ENCODE assay signal across 9 cellular contexts in genomic region chr19:18233224-18233825, GRCh38. TPM values are rescaled to one million over a fixed set of nuclear protein-coding genes. Genes with fewer than 3 reads are reported as not detected.
A peak's percentile ranks its signal among the peaks of the same experiment; 100 is the strongest.
DNase-seq lines count a peak whose midpoint lies in the region; ATAC-seq, FAIRE-seq and TF ChIP-seq lines count a peak whose summit lies in the region.
"Had no signal": no experiment of that assay in that cellular context is flagged by ENCODE, and none has a peak within 500 bp of the region (broad histone marks: within the 10 kb centered on the region; RNA-seq: fewer than 3 reads in every experiment).

No MANE protein-coding gene starts in this region.

- H3K9ac ChIP-seq in PC-3 (ENCODE audit: low read length) (no peak overlapping the region), kidney (ENCODE audit: low read length in 2 of 2) (no peak overlapping the region)
- H3K9ac ChIP-seq: BLaER1 had no signal

- peak overlapping the region; percentile 51 for H3K27ac Mint-ChIP-seq in activated naive CD8-positive, alpha-beta T cell treated with anti-CD3 and anti-CD28 coated beads for 36 hours
- peak overlapping the region; percentile 65 for H3K27ac Mint-ChIP-seq in type B pancreatic cell

- peak; percentile 9 for DNase-seq in NCI-H345 (lab: John Stamatoyannopoulos, UW)
- DNase-seq in NCI-H345 treated with DMSO at 0.1 percent for 48 hours (lab: John Stamatoyannopoulos, UW; ENCODE audit: unreplicated experiment) = no peak
- DNase-seq in PC-3 = peak; percentile 69
- DNase-seq in activated naive CD8-positive, alpha-beta T cell treated with anti-CD3 and anti-CD28 coated beads for 36 hours = peak; percentile 60
- peak; percentile 4 for DNase-seq in kidney glomerular epithelial cell (lab: John Stamatoyannopoulos, UW)
- peak; percentile 82 for DNase-seq in type B pancreatic cell (ENCODE audit: extremely low spot score, unreplicated experiment)
- no peak for DNase-seq in kidney
- no peak for DNase-seq in NCI-H446 (lab: John Stamatoyannopoulos, UW)

- BruUV-seq in PC-3 (replicated peaks; lab: Mats Ljungman, UMichigan) = no TSS peak

- intact Hi-C loops in PC-3 (cut with micrococcal nuclease) = no loop called here
- intact Hi-C loops in kidney (cut with DNase I) = no loop called here

- H3K4me3 Mint-ChIP-seq in activated naive CD8-positive, alpha-beta T cell treated with anti-CD3 and anti-CD28 coated beads for 36 hours = no peak overlapping the region
- H3K4me3 Mint-ChIP-seq in type B pancreatic cell = no peak overlapping the region

- peaks cover 3% of the 10 kb centered on the region for H3K36me3 Mint-ChIP-seq in activated naive CD8-positive, alpha-beta T cell treated with anti-CD3 and anti-CD28 coated beads for 36 hours
- no peaks in the 10 kb centered on the region for H3K36me3 Mint-ChIP-seq in type B pancreatic cell

- H3F3A ChIP-seq in PC-3 (ENCODE audit: low read length, unreplicated experiment) = no peaks in the 10 kb centered on the region

- H3K79me2 ChIP-seq in PC-3 (ENCODE audit: low read length) = no peaks in the 10 kb centered on the region

- no peaks in the 10 kb centered on the region for H3K9me2 ChIP-seq in PC-3 (replicated peaks; ENCODE audit: low read length)

- peaks cover 72% of the 10 kb centered on the region for H3K27me3 Mint-ChIP-seq in activated naive CD8-positive, alpha-beta T cell treated with anti-CD3 and anti-CD28 coated beads for 36 hours
- peaks cover 56% of the 10 kb centered on the region for H3K27me3 Mint-ChIP-seq in type B pancreatic cell

- H3K36me3 ChIP-seq in PC-3 (ENCODE audit: low read depth, low read length) (no peaks in the 10 kb centered on the region), kidney (ENCODE audit: control insufficient read depth in 1 of 2, insufficient read depth in 2 of 2, low read length in 2 of 2) (no peaks in the 10 kb centered on the region)
- H3K36me3 ChIP-seq: BLaER1 had no signal

- H3K4me1 Mint-ChIP-seq in activated naive CD8-positive, alpha-beta T cell treated with anti-CD3 and anti-CD28 coated beads for 36 hours = peaks cover 14% of the 10 kb centered on the region
- H3K4me1 Mint-ChIP-seq in type B pancreatic cell (ENCODE audit: unreplicated experiment) = no peaks in the 10 kb centered on the region

- peak; percentile 85 for ATAC-seq in PC-3

- no peaks in the 10 kb centered on the region for H4K20me1 ChIP-seq in PC-3 (ENCODE audit: low read length)
- H4K20me1 ChIP-seq: BLaER1 had no signal

- H3K4me3 ChIP-seq in PC-3 (ENCODE audit: low read length) (no peak overlapping the region), kidney (ENCODE audit: low read length in 2 of 2) (no peak overlapping the region)
- H3K4me3 ChIP-seq: BLaER1 had no signal

- peaks cover 6% of the 10 kb centered on the region for H3K9me3 Mint-ChIP-seq in activated naive CD8-positive, alpha-beta T cell treated with anti-CD3 and anti-CD28 coated beads for 36 hours
- H3K9me3 Mint-ChIP-seq in type B pancreatic cell = peaks cover 6% of the 10 kb centered on the region

- no peak overlapping the region for H2AFZ ChIP-seq in PC-3 (ENCODE audit: low read length)

- TF ChIP-seq CTCF in PC-3 (conservative IDR thresholded peaks at IDR 0.05; ENCODE audit: low read depth, low read length) (no peak), type B pancreatic cell (conservative IDR thresholded peaks at IDR 0.05) (peak; percentile 33), kidney (IDR thresholded peaks at IDR 0.05; ENCODE audit: borderline replicate concordance, extremely low read depth, insufficient read depth) (no peak)

- CTCF ChIA-PET in PC-3 (lab: Charles Lee) = interaction anchor here (0.5 kb wide), 1 partner anchor 13 kb away, joined by 3 read pairs; no protein-coding TSS in a partner anchor

- peak overlapping the region; percentile 66 for H3K4me2 ChIP-seq in PC-3 (ENCODE audit: low read length)

- H3K4me1 ChIP-seq in PC-3 (ENCODE audit: insufficient read depth, low read length) = no peaks in the 10 kb centered on the region
- H3K4me1 ChIP-seq in kidney (ENCODE audit: control insufficient read depth in 1 of 2, insufficient read depth in 1 of 2, low read depth in 1 of 2, low read length in 2 of 2) = no peaks in the 10 kb centered on the region

- H3K9me3 ChIP-seq in PC-3 (ENCODE audit: low read length) (no peaks in the 10 kb centered on the region), kidney (ENCODE audit: control insufficient read depth in 1 of 2, low read length in 2 of 2) (peaks cover 0 to 3% of the 10 kb centered on the region in 2 donors)
- H3K9me3 ChIP-seq: BLaER1 had no signal

- FAIRE-seq in kidney (lab: Jason Lieb, UNC) = no peak

- POLR2A ChIA-PET in PC-3 (lab: Charles Lee; ENCODE audit: unreplicated experiment) = interaction anchor here (0.6 kb wide), 1 partner anchor 40 kb away, joined by 4 read pairs; no protein-coding TSS in a partner anchor

- H3K27ac ChIP-seq in PC-3 (ENCODE audit: low read length) (no peak overlapping the region), kidney (ENCODE audit: low read depth in 2 of 2, low read length in 2 of 2) (no peak overlapping the region)
- H3K27ac ChIP-seq: BLaER1 had no signal

- no peaks in the 10 kb centered on the region for H3K27me3 ChIP-seq in PC-3 (ENCODE audit: low read length)
- H3K27me3 ChIP-seq: BLaER1 had no signal

RNA-seq across cellular contexts. Expression of gene PDE4C, which starts 7.1 kb away (rescaled TPM):
- total RNA-seq in PC-3 (2014; rRNA removed) (1.8 TPM in 1 of 2 replicates, not detected in the other), type B pancreatic cell (ENCODE audit: low replicate concordance) (0.33 and 0.89 TPM in 2 replicates), kidney (2.0 TPM)
- not detected for total RNA-seq in activated naive CD8-positive, alpha-beta T cell treated with anti-CD3 and anti-CD28 coated beads for 36 hours
- not detected for polyA plus RNA-seq in kidney (ENCODE audit: insufficient read depth, low read depth, low replicate concordance)

RNA-seq across cellular contexts. Expression of gene RAB3A, which starts 29.5 kb away (rescaled TPM):
- 5.7 and 6.7 TPM in 2 replicates for total RNA-seq in PC-3 (2014; rRNA removed)
- total RNA-seq in activated naive CD8-positive, alpha-beta T cell treated with anti-CD3 and anti-CD28 coated beads for 36 hours = 1 to 10 TPM; 3.2 to 3.9 TPM
- 6.7 and 8.7 TPM in 2 replicates for total RNA-seq in type B pancreatic cell (ENCODE audit: low replicate concordance)
- total RNA-seq in kidney = 5.2 TPM
- 10.5 TPM for polyA plus RNA-seq in kidney (ENCODE audit: insufficient read depth, low read depth, low replicate concordance)

RNA-seq across cellular contexts. Expression of gene MPV17L2, which starts 40.3 kb away (rescaled TPM):
- total RNA-seq in PC-3 (2014; rRNA removed) = 34.2 and 44.7 TPM in 2 replicates
- total RNA-seq in activated naive CD8-positive, alpha-beta T cell treated with anti-CD3 and anti-CD28 coated beads for 36 hours = 10 to 100 TPM; 15.2 to 16.7 TPM
- 10.2 and 11.6 TPM in 2 replicates for total RNA-seq in type B pancreatic cell (ENCODE audit: low replicate concordance)
- 11.5 TPM for total RNA-seq in kidney
- 31.1 TPM for polyA plus RNA-seq in kidney (ENCODE audit: insufficient read depth, low read depth, low replicate concordance)

RNA-seq across cellular contexts. Expression of gene IQCN, which starts 40.9 kb away (rescaled TPM):
- total RNA-seq in PC-3 (2014; rRNA removed) (0.33 and 0.69 TPM in 2 replicates), type B pancreatic cell (ENCODE audit: low replicate concordance) (7.8 and 10.2 TPM in 2 replicates), kidney (6.3 TPM)
- total RNA-seq in activated naive CD8-positive, alpha-beta T cell treated with anti-CD3 and anti-CD28 coated beads for 36 hours = under 1 TPM; 0.29 to 0.32 TPM
- 0.82 TPM for polyA plus RNA-seq in kidney (ENCODE audit: insufficient read depth, low read depth, low replicate concordance)

RNA-seq across cellular contexts. Expression of gene JUND, which starts 48.1 kb away (rescaled TPM):
- total RNA-seq in PC-3 (2014; rRNA removed) = 151 and 157 TPM in 2 replicates
- 100 to 1,000 TPM; 379 to 398 TPM for total RNA-seq in activated naive CD8-positive, alpha-beta T cell treated with anti-CD3 and anti-CD28 coated beads for 36 hours
- total RNA-seq in type B pancreatic cell (ENCODE audit: low replicate concordance) = 126 and 232 TPM in 2 replicates
- total RNA-seq in kidney = 181 TPM
- polyA plus RNA-seq in kidney (ENCODE audit: insufficient read depth, low read depth, low replicate concordance) = 117 TPM

Comparison
In these comparisons a context has a peak if more than half of its experiments do, and no peak if none do; other contexts are left out.
1. DNase-seq: peak in NCI-H345 (single experiment), PC-3 (single experiment), activated naive CD8-positive, alpha-beta T cell treated with anti-CD3 and anti-CD28 coated beads for 36 hours (single experiment), kidney glomerular epithelial cell (single experiment) and type B pancreatic cell (single experiment); none in NCI-H345 treated with DMSO at 0.1 percent for 48 hours (single experiment), kidney (single experiment) and NCI-H446 (0 of 2).